Comparison of ENCODE assay signal across 17 cellular contexts in genomic region chr5:1672396-1672795, GRCh38.
"Had no signal": no experiment of that assay in that cellular context is flagged by ENCODE, and none has a peak within 500 bp of the region (broad histone marks: within the 10 kb centered on the region; RNA-seq: fewer than 3 reads in every experiment).

No MANE protein-coding gene starts in this region.

- H3K9ac ChIP-seq: parathyroid adenoma had no signal

- H3K27ac Mint-ChIP-seq: activated CD4-positive, alpha-beta memory T cell treated with anti-CD3 and anti-CD28 coated beads, Interleukin-2, amount 10 ng/mL, durations not matched to agents 7 days and 5 days; activated naive CD8-positive, alpha-beta T cell treated with anti-CD3 and anti-CD28 coated beads, Interleukin-2, amount 10 ng/mL, durations not matched to agents 7 days and 5 days; stimulated activated effector memory CD8-positive, alpha-beta T cell treated with anti-CD3 and anti-CD28 coated beads, Interleukin-12 subunit alpha, Interleukin-12 subunit beta, amount 100 ng/mL, for 72 hours; T-helper 2 cell treated with Interferon-gamma antibody and Interleukin-4, amounts not matched to agents 5 μg/mL and 100 μg/mL, for 36 hours had no signal

- H3K4me3 Mint-ChIP-seq: activated CD4-positive, alpha-beta memory T cell treated with anti-CD3 and anti-CD28 coated beads, Interleukin-2, amount 10 ng/mL, durations not matched to agents 7 days and 5 days; activated naive CD8-positive, alpha-beta T cell treated with anti-CD3 and anti-CD28 coated beads, Interleukin-2, amount 10 ng/mL, durations not matched to agents 7 days and 5 days; neural crest cell; stimulated activated effector memory CD8-positive, alpha-beta T cell treated with anti-CD3 and anti-CD28 coated beads, Interleukin-12 subunit alpha, Interleukin-12 subunit beta, amount 100 ng/mL, for 72 hours; T-helper 2 cell treated with Interferon-gamma antibody and Interleukin-4, amounts not matched to agents 5 μg/mL and 100 μg/mL, for 36 hours had no signal

- H3K9me3 ChIP-seq: left lung, transverse colon had no signal

- H3K4me3 ChIP-seq: breast epithelium, left lung, transverse colon had no signal

- H3K27ac ChIP-seq: breast epithelium, foreskin keratinocyte, left lung, parathyroid adenoma, transverse colon had no signal

- H3K36me3 ChIP-seq: breast epithelium, left lung, transverse colon had no signal

- H3K36me3 Mint-ChIP-seq: activated naive CD8-positive, alpha-beta T cell treated with anti-CD3 and anti-CD28 coated beads, Interleukin-2, amount 10 ng/mL, durations not matched to agents 7 days and 5 days; stimulated activated effector memory CD8-positive, alpha-beta T cell treated with anti-CD3 and anti-CD28 coated beads, Interleukin-12 subunit alpha, Interleukin-12 subunit beta, amount 100 ng/mL, for 72 hours had no signal

- H3K4me1 ChIP-seq: breast epithelium, foreskin keratinocyte, left lung, parathyroid adenoma had no signal

- H3K79me2 ChIP-seq: parathyroid adenoma had no signal

- H3K4me1 Mint-ChIP-seq: activated CD4-positive, alpha-beta memory T cell treated with anti-CD3 and anti-CD28 coated beads, Interleukin-2, amount 10 ng/mL, durations not matched to agents 7 days and 5 days; activated naive CD8-positive, alpha-beta T cell treated with anti-CD3 and anti-CD28 coated beads, Interleukin-2, amount 10 ng/mL, durations not matched to agents 7 days and 5 days; stimulated activated effector memory CD8-positive, alpha-beta T cell treated with anti-CD3 and anti-CD28 coated beads, Interleukin-12 subunit alpha, Interleukin-12 subunit beta, amount 100 ng/mL, for 72 hours had no signal

- ATAC-seq: foreskin keratinocyte; left lung; stimulated activated effector memory CD8-positive, alpha-beta T cell treated with anti-CD3 and anti-CD28 coated beads, Interleukin-12 subunit alpha, Interleukin-12 subunit beta, amount 100 ng/mL, for 72 hours had no signal

- DNase-seq: activated CD4-positive, alpha-beta memory T cell treated with anti-CD3 and anti-CD28 coated beads, Interleukin-2, amount 10 ng/mL, durations not matched to agents 7 days and 5 days; activated CD4-positive, alpha-beta T cell treated with anti-CD3 and anti-CD28 coated beads for 1 hour; activated CD8-positive, alpha-beta memory T cell treated with anti-CD3 and anti-CD28 coated beads, Interleukin-2, amount 50 U/mL, for 4 hours; activated naive CD8-positive, alpha-beta T cell treated with anti-CD3 and anti-CD28 coated beads, Interleukin-2, amount 10 ng/mL, durations not matched to agents 7 days and 5 days; aorta; foreskin keratinocyte; islet precursor cell; left lung; retina; small intestine; SW 1271; transverse colon had no signal

- H3K9me3 Mint-ChIP-seq: activated CD4-positive, alpha-beta memory T cell treated with anti-CD3 and anti-CD28 coated beads, Interleukin-2, amount 10 ng/mL, durations not matched to agents 7 days and 5 days; activated naive CD8-positive, alpha-beta T cell treated with anti-CD3 and anti-CD28 coated beads, Interleukin-2, amount 10 ng/mL, durations not matched to agents 7 days and 5 days; stimulated activated effector memory CD8-positive, alpha-beta T cell treated with anti-CD3 and anti-CD28 coated beads, Interleukin-12 subunit alpha, Interleukin-12 subunit beta, amount 100 ng/mL, for 72 hours; T-helper 2 cell treated with Interferon-gamma antibody and Interleukin-4, amounts not matched to agents 5 μg/mL and 100 μg/mL, for 36 hours had no signal
